Comparison of ENCODE assay signal across 27 cellular contexts in the genomic region with DNA sequence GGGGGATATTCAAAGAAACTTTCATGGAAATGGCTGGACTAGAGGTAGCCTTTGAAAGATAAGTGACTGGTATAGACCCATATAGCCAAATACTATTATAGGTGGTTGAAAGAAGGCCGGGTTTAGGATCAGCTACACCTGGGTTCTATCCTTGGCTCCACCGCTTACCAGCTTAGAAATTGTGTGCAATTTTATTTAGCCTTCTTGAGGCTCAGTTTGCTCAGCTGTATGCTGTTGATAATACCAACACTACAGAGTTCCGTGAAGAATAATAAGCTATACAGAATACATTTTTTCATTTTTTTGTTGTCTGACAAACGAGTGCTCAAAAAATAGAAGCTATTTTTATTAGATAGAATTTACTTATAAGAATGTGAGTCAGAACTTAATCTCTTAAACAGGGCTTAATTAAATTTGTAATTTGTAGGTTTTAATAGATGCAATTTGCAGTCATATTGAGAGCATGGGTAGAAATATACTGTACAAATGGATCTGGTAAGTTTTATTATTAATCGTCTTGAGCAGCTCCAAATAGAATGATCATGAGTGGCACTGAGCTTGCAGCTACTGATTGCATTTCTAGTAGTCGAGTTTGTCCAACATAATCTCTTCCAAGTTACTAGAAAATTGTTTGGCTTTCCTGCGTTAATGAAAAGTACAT.
"Had no signal": no experiment of that assay in that cellular context is flagged by ENCODE, and none has a peak within 500 bp of the region (broad histone marks: within the 10 kb centered on the region; RNA-seq: fewer than 3 reads in every experiment).

No MANE protein-coding gene starts in this region.

- H3K4me1 ChIP-seq: colonic mucosa, parathyroid adenoma had no signal

- H3K36me3 Mint-ChIP-seq: memory B cell; natural killer cell; stimulated activated naive B cell treated with anti-CD40 and anti-IgM and Interleukin-4, amounts not matched to agents 10 μg/mL and 1 μg/mL and 100 μg/mL, for 72 hours; type B pancreatic cell had no signal

- H3K4me1 Mint-ChIP-seq: memory B cell; natural killer cell; stimulated activated naive B cell treated with anti-CD40 and anti-IgM and Interleukin-4, amounts not matched to agents 10 μg/mL and 1 μg/mL and 100 μg/mL, for 72 hours had no signal

- H3K27ac ChIP-seq: colonic mucosa, esophagus muscularis mucosa, neutrophil, parathyroid adenoma, right lobe of liver, testis, tibial artery had no signal

- H3K36me3 ChIP-seq: colonic mucosa, esophagus muscularis mucosa, neutrophil, right lobe of liver, tibial artery had no signal

- FAIRE-seq: endothelial cell of umbilical vein, small intestine had no signal

- H3K4me3 Mint-ChIP-seq: dendritic cell treated with granulocyte-macrophage colony-stimulating factor and Interleukin-4, amounts not matched to agents 40 ng/mL and 50 ng/mL, for 4 days; memory B cell; natural killer cell; neural crest cell; stimulated activated naive B cell treated with anti-CD40 and anti-IgM and Interleukin-4, amounts not matched to agents 10 μg/mL and 1 μg/mL and 100 μg/mL, for 72 hours; stimulated activated naive CD8-positive, alpha-beta T cell treated with anti-CD3 and anti-CD28 coated beads, Interleukin-15, Interleukin-2, amounts not matched to agents 100 ng/mL and 50 ng/mL, for 24 hours; type B pancreatic cell had no signal

- DNase-seq: colonic mucosa; effector memory CD4-positive, alpha-beta T cell; foreskin melanocyte; head of caudate nucleus; islet precursor cell; kidney glomerular epithelial cell; left colon; left ventricle myocardium superior; natural killer cell; right lobe of liver; small intestine; stimulated activated CD4-positive, alpha-beta T cell treated with anti-CD3 and anti-CD28 coated beads, Interleukin-15, amount 100 ng/mL, for 24 hours; stimulated activated CD4-positive, alpha-beta T cell treated with anti-CD3 and anti-CD28 coated beads, Interleukin-2, amount 100 ng/mL, for 48 hours; stimulated activated naive B cell treated with anti-CD40 and anti-IgM and Interleukin-4, amounts not matched to agents 10 μg/mL and 1 μg/mL and 100 μg/mL, for 72 hours; testis; tibial artery had no signal

- H3K79me2 ChIP-seq: parathyroid adenoma had no signal

- H3K27me3 ChIP-seq: colonic mucosa, esophagus muscularis mucosa, neutrophil, right lobe of liver, testis, tibial artery had no signal

- H3K9ac ChIP-seq: parathyroid adenoma had no signal

- H3K27ac Mint-ChIP-seq: dendritic cell treated with granulocyte-macrophage colony-stimulating factor and Interleukin-4, amounts not matched to agents 40 ng/mL and 50 ng/mL, for 4 days; memory B cell; natural killer cell; progenitor cell of endocrine pancreas; stimulated activated naive B cell treated with anti-CD40 and anti-IgM and Interleukin-4, amounts not matched to agents 10 μg/mL and 1 μg/mL and 100 μg/mL, for 72 hours; stimulated activated naive CD8-positive, alpha-beta T cell treated with anti-CD3 and anti-CD28 coated beads, Interleukin-15, Interleukin-2, amounts not matched to agents 100 ng/mL and 50 ng/mL, for 24 hours; type B pancreatic cell had no signal

- H3K27me3 Mint-ChIP-seq: dendritic cell treated with granulocyte-macrophage colony-stimulating factor and Interleukin-4, amounts not matched to agents 40 ng/mL and 50 ng/mL, for 4 days; memory B cell; progenitor cell of endocrine pancreas; stimulated activated naive CD8-positive, alpha-beta T cell treated with anti-CD3 and anti-CD28 coated beads, Interleukin-15, Interleukin-2, amounts not matched to agents 100 ng/mL and 50 ng/mL, for 24 hours; type B pancreatic cell had no signal

- ATAC-seq: left colon; left ventricle myocardium superior; natural killer cell; right lobe of liver; stimulated activated naive B cell treated with anti-CD40 and anti-IgM and Interleukin-4, amounts not matched to agents 10 μg/mL and 1 μg/mL and 100 μg/mL, for 72 hours had no signal

- H3K9me3 ChIP-seq: colonic mucosa, esophagus muscularis mucosa, neutrophil, right lobe of liver, testis, tibial artery had no signal

- H2AFZ ChIP-seq: parathyroid adenoma had no signal

- H3K9me3 Mint-ChIP-seq: dendritic cell treated with granulocyte-macrophage colony-stimulating factor and Interleukin-4, amounts not matched to agents 40 ng/mL and 50 ng/mL, for 4 days; memory B cell; natural killer cell; neural crest cell; stimulated activated naive B cell treated with anti-CD40 and anti-IgM and Interleukin-4, amounts not matched to agents 10 μg/mL and 1 μg/mL and 100 μg/mL, for 72 hours; stimulated activated naive CD8-positive, alpha-beta T cell treated with anti-CD3 and anti-CD28 coated beads, Interleukin-15, Interleukin-2, amounts not matched to agents 100 ng/mL and 50 ng/mL, for 24 hours; type B pancreatic cell had no signal

- H3K4me3 ChIP-seq: colonic mucosa, esophagus muscularis mucosa, lung, right lobe of liver, testis, tibial artery had no signal
